Comparison of ENCODE assay signal across 1 cellular context in genomic region chr3:167723872-167724271, GRCh38.
TF ChIP-seq lines count a peak whose summit lies in the region.

No MANE protein-coding gene starts in this region.

TF ChIP-seq in K562, 482 proteins besides CTCF, POLR2A, EP300 and RAD21 (continued from another document and continues in another):
- TF ChIP-seq ZBTB40 (IDR thresholded peaks at IDR 0.05) (no peak), ZBTB40 (CRISPR knock-in tag; IDR thresholded peaks at IDR 0.05) (no peak), ESRRB (CRISPR knock-in tag; IDR thresholded peaks at IDR 0.05; ENCODE audit: borderline replicate concordance) (no peak), EHMT2 (IDR thresholded peaks at IDR 0.05) (no peak), ATF2 (CRISPR knock-in tag; IDR thresholded peaks at IDR 0.05) (no peak), KDM4B (IDR thresholded peaks at IDR 0.05; ENCODE audit: borderline replicate concordance in 2 of 2, low read depth in 1 of 2) (no peak), ETS1 (conservative IDR thresholded peaks at IDR 0.05; ENCODE audit: control insufficient read depth, low read depth, low read length) (no peak), HNRNPL (IDR thresholded peaks at IDR 0.05; ENCODE audit: low read depth, low read length) (no peak), GATAD2A (IDR thresholded peaks at IDR 0.05) (no peak), BRF1 (IDR thresholded peaks at IDR 0.05; ENCODE audit: borderline replicate concordance, extremely low read depth, insufficient read length) (no peak), ZKSCAN1 (IDR thresholded peaks at IDR 0.05; ENCODE audit: low read depth, low read length) (0 out of 2 replicates have a peak, but pooled peaks have one; percentile 37), ZNF133 (CRISPR knock-in tag; IDR thresholded peaks at IDR 0.05) (no peak), ERF (CRISPR knock-in tag; IDR thresholded peaks at IDR 0.05) (no peak), ELF2 (CRISPR knock-in tag; IDR thresholded peaks at IDR 0.05) (no peak), PTTG1 (tag; IDR thresholded peaks at IDR 0.05; ENCODE audit: low read depth) (no peak), SNAPC5 (CRISPR knock-in tag; IDR thresholded peaks at IDR 0.05) (no peak), ZNF146 (CRISPR knock-in tag; IDR thresholded peaks at IDR 0.05; ENCODE audit: unreplicated experiment) (no peak), NFRKB (IDR thresholded peaks at IDR 0.05; ENCODE audit: low read depth) (no peak), BRCA1 (IDR thresholded peaks at IDR 0.05) (no peak), BRCA1 (CRISPR knock-in tag; IDR thresholded peaks at IDR 0.05) (no peak), FOXM1 (IDR thresholded peaks at IDR 0.05; ENCODE audit: low read depth) (peak; percentile 77), FOXM1 (CRISPR knock-in tag; IDR thresholded peaks at IDR 0.05; ENCODE audit: low read depth) (no peak), ZNF431 (CRISPR knock-in tag; IDR thresholded peaks at IDR 0.05) (no peak), FIP1L1 (IDR thresholded peaks at IDR 0.05; ENCODE audit: low read depth, low read length, poor library complexity, severe bottlenecking) (no peak), KDM2B (CRISPR knock-in tag; IDR thresholded peaks at IDR 0.05) (no peak), ZNF408 (CRISPR knock-in tag; IDR thresholded peaks at IDR 0.05; ENCODE audit: low read depth) (no peak), HEY1 (CRISPR knock-in tag; IDR thresholded peaks at IDR 0.05; ENCODE audit: borderline replicate concordance) (no peak), CUX1 (CRISPR knock-in tag; IDR thresholded peaks at IDR 0.05) (no peak), HBP1 (CRISPR knock-in tag; IDR thresholded peaks at IDR 0.05) (no peak), E2F8 (IDR thresholded peaks at IDR 0.05; ENCODE audit: low read depth, partially characterized antibody) (no peak), TCFL5 (CRISPR knock-in tag; conservative IDR thresholded peaks at IDR 0.05) (no peak), PRMT5 (CRISPR knock-in tag; IDR thresholded peaks at IDR 0.05) (no peak), SMARCA4 (IDR thresholded peaks at IDR 0.05) (peak; percentile 94), EGR1 (conservative IDR thresholded peaks at IDR 0.05) (no peak), MYBL2 (IDR thresholded peaks at IDR 0.05; ENCODE audit: low read depth) (no peak), MYBL2 (CRISPR knock-in tag; IDR thresholded peaks at IDR 0.05; ENCODE audit: borderline replicate concordance) (no peak), SRSF7 (optimal IDR thresholded peaks at IDR 0.05; ENCODE audit: low read depth, low read length) (no peak)
